ENCODE assay signal across 1 cellular context in the genomic region with DNA sequence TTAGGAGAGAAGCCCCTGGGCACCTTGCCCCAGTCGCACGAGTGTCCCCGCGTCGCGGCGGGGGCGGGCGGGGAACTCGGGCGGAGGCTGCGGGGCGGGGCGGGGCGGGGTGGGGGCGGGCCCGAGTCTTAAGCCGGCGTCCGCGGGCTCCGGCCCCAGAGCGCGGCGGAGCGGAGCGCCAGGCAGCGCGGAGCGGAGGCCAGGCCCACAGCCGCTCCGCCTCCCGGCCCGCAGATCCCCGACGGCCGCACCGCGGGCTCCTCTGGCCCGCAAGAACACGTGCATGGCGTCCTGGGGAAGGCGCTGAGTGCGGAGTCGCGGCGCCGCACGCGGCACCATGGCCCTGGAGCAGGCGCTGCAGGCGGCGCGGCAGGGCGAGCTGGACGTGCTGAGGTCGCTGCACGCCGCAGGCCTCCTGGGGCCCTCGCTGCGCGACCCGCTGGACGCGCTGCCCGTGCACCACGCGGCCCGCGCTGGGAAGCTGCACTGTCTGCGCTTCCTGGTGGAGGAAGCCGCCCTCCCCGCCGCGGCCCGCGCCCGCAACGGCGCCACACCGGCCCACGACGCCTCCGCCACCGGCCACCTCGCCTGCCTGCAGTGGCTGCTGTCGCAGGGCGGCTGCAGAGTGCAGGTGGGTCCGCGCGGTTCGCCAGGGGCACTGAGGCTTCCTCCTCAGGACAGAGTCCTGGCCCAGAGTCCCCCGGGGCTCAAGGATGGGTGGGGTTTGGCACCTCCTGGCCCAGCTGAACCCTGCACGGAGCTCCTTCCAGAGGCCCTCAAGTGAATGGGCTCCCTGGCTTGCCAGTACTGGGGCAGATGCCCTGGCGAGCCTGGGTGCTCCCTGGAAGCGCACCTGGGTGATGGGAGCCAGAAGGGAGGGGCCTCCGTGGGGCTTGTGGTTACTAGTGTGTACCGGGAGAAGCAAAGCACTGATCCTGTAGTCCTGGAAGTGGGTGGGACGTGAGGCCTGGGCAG.
TF ChIP-seq lines count a peak whose summit lies in the region.

A gene with protein sequence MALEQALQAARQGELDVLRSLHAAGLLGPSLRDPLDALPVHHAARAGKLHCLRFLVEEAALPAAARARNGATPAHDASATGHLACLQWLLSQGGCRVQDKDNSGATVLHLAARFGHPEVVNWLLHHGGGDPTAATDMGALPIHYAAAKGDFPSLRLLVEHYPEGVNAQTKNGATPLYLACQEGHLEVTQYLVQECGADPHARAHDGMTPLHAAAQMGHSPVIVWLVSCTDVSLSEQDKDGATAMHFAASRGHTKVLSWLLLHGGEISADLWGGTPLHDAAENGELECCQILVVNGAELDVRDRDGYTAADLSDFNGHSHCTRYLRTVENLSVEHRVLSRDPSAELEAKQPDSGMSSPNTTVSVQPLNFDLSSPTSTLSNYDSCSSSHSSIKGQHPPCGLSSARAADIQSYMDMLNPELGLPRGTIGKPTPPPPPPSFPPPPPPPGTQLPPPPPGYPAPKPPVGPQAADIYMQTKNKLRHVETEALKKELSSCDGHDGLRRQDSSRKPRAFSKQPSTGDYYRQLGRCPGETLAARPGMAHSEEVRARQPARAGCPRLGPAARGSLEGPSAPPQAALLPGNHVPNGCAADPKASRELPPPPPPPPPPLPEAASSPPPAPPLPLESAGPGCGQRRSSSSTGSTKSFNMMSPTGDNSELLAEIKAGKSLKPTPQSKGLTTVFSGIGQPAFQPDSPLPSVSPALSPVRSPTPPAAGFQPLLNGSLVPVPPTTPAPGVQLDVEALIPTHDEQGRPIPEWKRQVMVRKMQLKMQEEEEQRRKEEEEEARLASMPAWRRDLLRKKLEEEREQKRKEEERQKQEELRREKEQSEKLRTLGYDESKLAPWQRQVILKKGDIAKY (plus strand): TSS at position 158 of the 975 bp plus-strand sequence. CDS start 180 bp downstream, at position 338.

TF ChIP-seq in H1, 55 proteins besides CTCF, POLR2A, EP300 and RAD21:
- TF ChIP-seq RNF2 (IDR thresholded peaks at IDR 0.05; ENCODE audit: borderline replicate concordance, low read depth, low read length, missing control alignments, poor library complexity, severe bottlenecking) (no peak), JUND (IDR thresholded peaks at IDR 0.05; ENCODE audit: low read length) (no peak), RXRA (IDR thresholded peaks at IDR 0.05; ENCODE audit: insufficient read depth, low read depth, low read length) (no peak), SP1 (IDR thresholded peaks at IDR 0.05; ENCODE audit: low read depth, low read length) (no peak), GABPA (IDR thresholded peaks at IDR 0.05; ENCODE audit: borderline replicate concordance, insufficient read depth, low read length) (peak; percentile 10; the same call in 1 of the 2 replicates), HDAC6 (IDR thresholded peaks at IDR 0.05; ENCODE audit: low read depth, low read length) (no peak), CREB1 (IDR thresholded peaks at IDR 0.05) (no peak), TBP (IDR thresholded peaks at IDR 0.05; ENCODE audit: low read depth, low read length) (no peak), RBBP5 (IDR thresholded peaks at IDR 0.05; ENCODE audit: borderline replicate concordance, low read depth, low read length) (0 out of 2 replicates have a peak, but pooled peaks have one; percentile 19), RFX5 (IDR thresholded peaks at IDR 0.05; ENCODE audit: borderline replicate concordance, low read depth, low read length) (no peak), TAF7 (optimal IDR thresholded peaks at IDR 0.05; ENCODE audit: borderline replicate concordance, low read depth, low read length) (no peak), KDM1A (IDR thresholded peaks at IDR 0.05; ENCODE audit: borderline replicate concordance, low read length) (no peak), SP2 (IDR thresholded peaks at IDR 0.05; ENCODE audit: low read length) (no peak), HDAC2 (IDR thresholded peaks at IDR 0.05; ENCODE audit: borderline replicate concordance in 1 of 2, low read depth in 2 of 2, low read length in 2 of 2) (no peak), CHD1 (IDR thresholded peaks at IDR 0.05; ENCODE audit: low read depth, low read length) (no peak), CTBP2 (IDR thresholded peaks at IDR 0.05; ENCODE audit: borderline replicate concordance, insufficient read depth, insufficient read length, low read length) (no peak), SUZ12 (IDR thresholded peaks at IDR 0.05; ENCODE audit: low read length) (peak; percentile 67), KDM4A (IDR thresholded peaks at IDR 0.05; ENCODE audit: low read depth, low read length, severe bottlenecking) (peak; percentile 68), POU5F1 (IDR thresholded peaks at IDR 0.05; ENCODE audit: low read depth, low read length) (no peak), BCL11A (IDR thresholded peaks at IDR 0.05; ENCODE audit: low read depth in 2 of 2, low read length in 2 of 2) (no peak), PHF8 (conservative IDR thresholded peaks at IDR 0.05; ENCODE audit: low read depth, low read length) (0 out of 2 replicates have a peak, but pooled peaks have one; percentile 13), ASH2L (IDR thresholded peaks at IDR 0.05; ENCODE audit: low read length) (no peak), SAP30 (IDR thresholded peaks at IDR 0.05; ENCODE audit: insufficient read depth, insufficient replicate concordance, low read length) (no peak)
- TF ChIP-seq, protein P1, sequence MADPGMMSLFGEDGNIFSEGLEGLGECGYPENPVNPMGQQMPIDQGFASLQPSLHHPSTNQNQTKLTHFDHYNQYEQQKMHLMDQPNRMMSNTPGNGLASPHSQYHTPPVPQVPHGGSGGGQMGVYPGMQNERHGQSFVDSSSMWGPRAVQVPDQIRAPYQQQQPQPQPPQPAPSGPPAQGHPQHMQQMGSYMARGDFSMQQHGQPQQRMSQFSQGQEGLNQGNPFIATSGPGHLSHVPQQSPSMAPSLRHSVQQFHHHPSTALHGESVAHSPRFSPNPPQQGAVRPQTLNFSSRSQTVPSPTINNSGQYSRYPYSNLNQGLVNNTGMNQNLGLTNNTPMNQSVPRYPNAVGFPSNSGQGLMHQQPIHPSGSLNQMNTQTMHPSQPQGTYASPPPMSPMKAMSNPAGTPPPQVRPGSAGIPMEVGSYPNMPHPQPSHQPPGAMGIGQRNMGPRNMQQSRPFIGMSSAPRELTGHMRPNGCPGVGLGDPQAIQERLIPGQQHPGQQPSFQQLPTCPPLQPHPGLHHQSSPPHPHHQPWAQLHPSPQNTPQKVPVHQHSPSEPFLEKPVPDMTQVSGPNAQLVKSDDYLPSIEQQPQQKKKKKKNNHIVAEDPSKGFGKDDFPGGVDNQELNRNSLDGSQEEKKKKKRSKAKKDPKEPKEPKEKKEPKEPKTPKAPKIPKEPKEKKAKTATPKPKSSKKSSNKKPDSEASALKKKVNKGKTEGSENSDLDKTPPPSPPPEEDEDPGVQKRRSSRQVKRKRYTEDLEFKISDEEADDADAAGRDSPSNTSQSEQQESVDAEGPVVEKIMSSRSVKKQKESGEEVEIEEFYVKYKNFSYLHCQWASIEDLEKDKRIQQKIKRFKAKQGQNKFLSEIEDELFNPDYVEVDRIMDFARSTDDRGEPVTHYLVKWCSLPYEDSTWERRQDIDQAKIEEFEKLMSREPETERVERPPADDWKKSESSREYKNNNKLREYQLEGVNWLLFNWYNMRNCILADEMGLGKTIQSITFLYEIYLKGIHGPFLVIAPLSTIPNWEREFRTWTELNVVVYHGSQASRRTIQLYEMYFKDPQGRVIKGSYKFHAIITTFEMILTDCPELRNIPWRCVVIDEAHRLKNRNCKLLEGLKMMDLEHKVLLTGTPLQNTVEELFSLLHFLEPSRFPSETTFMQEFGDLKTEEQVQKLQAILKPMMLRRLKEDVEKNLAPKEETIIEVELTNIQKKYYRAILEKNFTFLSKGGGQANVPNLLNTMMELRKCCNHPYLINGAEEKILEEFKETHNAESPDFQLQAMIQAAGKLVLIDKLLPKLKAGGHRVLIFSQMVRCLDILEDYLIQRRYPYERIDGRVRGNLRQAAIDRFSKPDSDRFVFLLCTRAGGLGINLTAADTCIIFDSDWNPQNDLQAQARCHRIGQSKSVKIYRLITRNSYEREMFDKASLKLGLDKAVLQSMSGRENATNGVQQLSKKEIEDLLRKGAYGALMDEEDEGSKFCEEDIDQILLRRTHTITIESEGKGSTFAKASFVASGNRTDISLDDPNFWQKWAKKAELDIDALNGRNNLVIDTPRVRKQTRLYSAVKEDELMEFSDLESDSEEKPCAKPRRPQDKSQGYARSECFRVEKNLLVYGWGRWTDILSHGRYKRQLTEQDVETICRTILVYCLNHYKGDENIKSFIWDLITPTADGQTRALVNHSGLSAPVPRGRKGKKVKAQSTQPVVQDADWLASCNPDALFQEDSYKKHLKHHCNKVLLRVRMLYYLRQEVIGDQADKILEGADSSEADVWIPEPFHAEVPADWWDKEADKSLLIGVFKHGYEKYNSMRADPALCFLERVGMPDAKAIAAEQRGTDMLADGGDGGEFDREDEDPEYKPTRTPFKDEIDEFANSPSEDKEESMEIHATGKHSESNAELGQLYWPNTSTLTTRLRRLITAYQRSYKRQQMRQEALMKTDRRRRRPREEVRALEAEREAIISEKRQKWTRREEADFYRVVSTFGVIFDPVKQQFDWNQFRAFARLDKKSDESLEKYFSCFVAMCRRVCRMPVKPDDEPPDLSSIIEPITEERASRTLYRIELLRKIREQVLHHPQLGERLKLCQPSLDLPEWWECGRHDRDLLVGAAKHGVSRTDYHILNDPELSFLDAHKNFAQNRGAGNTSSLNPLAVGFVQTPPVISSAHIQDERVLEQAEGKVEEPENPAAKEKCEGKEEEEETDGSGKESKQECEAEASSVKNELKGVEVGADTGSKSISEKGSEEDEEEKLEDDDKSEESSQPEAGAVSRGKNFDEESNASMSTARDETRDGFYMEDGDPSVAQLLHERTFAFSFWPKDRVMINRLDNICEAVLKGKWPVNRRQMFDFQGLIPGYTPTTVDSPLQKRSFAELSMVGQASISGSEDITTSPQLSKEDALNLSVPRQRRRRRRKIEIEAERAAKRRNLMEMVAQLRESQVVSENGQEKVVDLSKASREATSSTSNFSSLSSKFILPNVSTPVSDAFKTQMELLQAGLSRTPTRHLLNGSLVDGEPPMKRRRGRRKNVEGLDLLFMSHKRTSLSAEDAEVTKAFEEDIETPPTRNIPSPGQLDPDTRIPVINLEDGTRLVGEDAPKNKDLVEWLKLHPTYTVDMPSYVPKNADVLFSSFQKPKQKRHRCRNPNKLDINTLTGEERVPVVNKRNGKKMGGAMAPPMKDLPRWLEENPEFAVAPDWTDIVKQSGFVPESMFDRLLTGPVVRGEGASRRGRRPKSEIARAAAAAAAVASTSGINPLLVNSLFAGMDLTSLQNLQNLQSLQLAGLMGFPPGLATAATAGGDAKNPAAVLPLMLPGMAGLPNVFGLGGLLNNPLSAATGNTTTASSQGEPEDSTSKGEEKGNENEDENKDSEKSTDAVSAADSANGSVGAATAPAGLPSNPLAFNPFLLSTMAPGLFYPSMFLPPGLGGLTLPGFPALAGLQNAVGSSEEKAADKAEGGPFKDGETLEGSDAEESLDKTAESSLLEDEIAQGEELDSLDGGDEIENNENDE (IDR thresholded peaks at IDR 0.05; ENCODE audit: insufficient replicate concordance, low read length) = no peak
- TF ChIP-seq, protein P2, sequence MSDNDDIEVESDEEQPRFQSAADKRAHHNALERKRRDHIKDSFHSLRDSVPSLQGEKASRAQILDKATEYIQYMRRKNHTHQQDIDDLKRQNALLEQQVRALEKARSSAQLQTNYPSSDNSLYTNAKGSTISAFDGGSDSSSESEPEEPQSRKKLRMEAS (IDR thresholded peaks at IDR 0.05) = peak; percentile 54; the same call in 1 of the 2 replicates
- TF ChIP-seq, protein P3, sequence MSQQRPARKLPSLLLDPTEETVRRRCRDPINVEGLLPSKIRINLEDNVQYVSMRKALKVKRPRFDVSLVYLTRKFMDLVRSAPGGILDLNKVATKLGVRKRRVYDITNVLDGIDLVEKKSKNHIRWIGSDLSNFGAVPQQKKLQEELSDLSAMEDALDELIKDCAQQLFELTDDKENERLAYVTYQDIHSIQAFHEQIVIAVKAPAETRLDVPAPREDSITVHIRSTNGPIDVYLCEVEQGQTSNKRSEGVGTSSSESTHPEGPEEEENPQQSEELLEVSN (IDR thresholded peaks at IDR 0.05) = no peak
